6 cellular contexts compared by ENCODE assay signal in genomic region chr3:184320099-184320445, GRCh38. TPM values are rescaled to one million over a fixed set of nuclear protein-coding genes. Genes with fewer than 3 reads are reported as not detected.
DNase-seq lines count a peak whose midpoint lies in the region; ATAC-seq and TF ChIP-seq lines count a peak whose summit lies in the region.

No MANE protein-coding gene starts in this region.

- H3K4me2 ChIP-seq in HCT116 (ENCODE audit: low read length): peak overlapping the region; percentile 82
- peak overlapping the region; percentile 67 for H3K4me2 ChIP-seq in fibroblast of lung (ENCODE audit: extremely low read depth, insufficient read depth, low read length)

- no peak for TF ChIP-seq RAD21 in HCT116 (IDR thresholded peaks at IDR 0.05; ENCODE audit: low read depth)

- TF ChIP-seq CTCF in HCT116 (IDR thresholded peaks at IDR 0.05 in 2 of 3, conservative IDR thresholded peaks at IDR 0.05 in 1 of 3; ENCODE audit: borderline replicate concordance in 1 of 3, insufficient read depth in 1 of 3, low read depth in 2 of 3, low read length in 2 of 3) (no peak), fibroblast of lung (conservative IDR thresholded peaks at IDR 0.05 in 1 of 2, IDR thresholded peaks at IDR 0.05 in 1 of 2; ENCODE audit: low read depth in 1 of 2, low read length in 2 of 2) (no peak)

- no peak for TF ChIP-seq POLR2A in HCT116 (IDR thresholded peaks at IDR 0.05; ENCODE audit: borderline replicate concordance, extremely low read depth, insufficient read depth, insufficient read length)

- RAD21 ChIA-PET in HCT116 (lab: Charles Lee; ENCODE audit: low non-redundant PET in 1 of 2, low total read pairs in 2 of 2, uncharacterized antibody in 2 of 2, unreplicated experiment in 2 of 2): no interaction called here

- H3K4me1 ChIP-seq in HCT116 (ENCODE audit: control insufficient read depth in 1 of 2, insufficient read depth in 2 of 2, low read length in 2 of 2) (peaks cover 44 to 55% of the 10 kb centered on the region in 2 experiments), fibroblast of lung (ENCODE audit: control insufficient read depth, extremely low read depth, insufficient read depth, low read length) (peaks cover 23% of the 10 kb centered on the region)

- BruUV-seq in HCT116 (replicated peaks; lab: Mats Ljungman, UMichigan): no TSS peak

- POLR2A ChIA-PET in HCT116 (lab: Charles Lee): interaction anchor here (1.3 to 1.7 kb wide), 2 partner anchors 8 to 26 kb away, joined by 3 to 4 read pairs; no protein-coding TSS in a partner anchor

- peak; percentile 89 for ATAC-seq in HCT116
- ATAC-seq in HG03460 (IDR thresholded peaks at IDR 0.05; ENCODE audit: unreplicated experiment): no peak
- no peak for ATAC-seq in HG03025 (IDR thresholded peaks at IDR 0.05; ENCODE audit: low FRiP score, unreplicated experiment)

- H3K9ac ChIP-seq in HCT116 (ENCODE audit: low read length): peak overlapping the region; percentile 59
- H3K9ac ChIP-seq in fibroblast of lung (ENCODE audit: insufficient read depth, low read length): peak overlapping the region; percentile 10

- intact Hi-C loops in HCT116 (cut with micrococcal nuclease): no loop called here

- DNase-seq in HCT116 (ENCODE audit: low read depth, low spot score) (peak; percentile 83), SW480 (ENCODE audit: low spot score) (peak; percentile 63), fibroblast of lung (ENCODE audit: low read depth in 2 of 2) (peak; percentile 96 to 97)

- H3K27me3 ChIP-seq in HCT116 (ENCODE audit: insufficient read depth, low read length) (no peaks in the 10 kb centered on the region), fibroblast of lung (ENCODE audit: control insufficient read depth, insufficient read depth, low read length) (no peaks in the 10 kb centered on the region)

- CTCF ChIA-PET in HCT116 (lab: Charles Lee): interaction anchor here (1.0 to 1.4 kb wide), 2 partner anchors 31 to 70 kb away, joined by 4 read pairs; partner anchors contain the start of gene EEF1AKMT4

- H3K36me3 ChIP-seq in HCT116 (ENCODE audit: control insufficient read depth in 1 of 2, insufficient read depth in 2 of 2, low read length in 2 of 2) (peaks cover 45 to 74% of the 10 kb centered on the region in 2 experiments), fibroblast of lung (ENCODE audit: control insufficient read depth, insufficient read depth, low read length) (peaks cover 53% of the 10 kb centered on the region)

- H4K20me1 ChIP-seq in HCT116 (ENCODE audit: insufficient read depth): peaks cover 33% of the 10 kb centered on the region; the same call in 1 of the 2 replicates
- peaks cover 4% of the 10 kb centered on the region for H4K20me1 ChIP-seq in fibroblast of lung (ENCODE audit: control insufficient read depth, extremely low read depth, insufficient read depth, low read length)

- no peaks in the 10 kb centered on the region for H3K9me3 ChIP-seq in HCT116 (ENCODE audit: control insufficient read depth in 1 of 2, insufficient read depth in 1 of 2, low read depth in 1 of 2, low read length in 2 of 2)
- no peaks in the 10 kb centered on the region for H3K9me3 ChIP-seq in fibroblast of lung (ENCODE audit: control insufficient read depth, insufficient read depth, low read depth, low read length)

- H3K4me3 ChIP-seq in HCT116 (replicated peaks in 1 of 2; ENCODE audit: low read depth in 1 of 2, low read length in 2 of 2) (peak overlapping the region; percentile 20 to 52; a peak in 3 of 4 replicates), fibroblast of lung (replicated peaks in 1 of 4; ENCODE audit: control extremely low read depth in 1 of 4, insufficient read depth in 1 of 4, low read depth in 3 of 4, low read length in 4 of 4) (peak overlapping the region; percentile 12 to 43 (median 33)), skin epidermis (peak overlapping the region; percentile 3 to 41 (median 30))

- H2AFZ ChIP-seq in HCT116 (ENCODE audit: low read depth, low read length, poor library complexity, severe bottlenecking) (no peak overlapping the region), fibroblast of lung (ENCODE audit: low read length) (no peak overlapping the region)

- H3K27ac ChIP-seq in HCT116 (ENCODE audit: low read depth, low read length) (peak overlapping the region; percentile 87), fibroblast of lung (ENCODE audit: insufficient read depth, low read length) (peak overlapping the region; percentile 73), skin epidermis (peak overlapping the region in 20 of 21 experiments; percentile 62 to 96 (median 88))

- H3K79me2 ChIP-seq in HCT116 (ENCODE audit: insufficient read depth, low read length): peaks cover 99% of the 10 kb centered on the region
- peaks cover 93% of the 10 kb centered on the region for H3K79me2 ChIP-seq in fibroblast of lung (ENCODE audit: control insufficient read depth, insufficient read depth, low read length)

- H3K9me2 ChIP-seq in HCT116 (ENCODE audit: insufficient read depth): no peaks in the 10 kb centered on the region

TF ChIP-seq in HCT116, 20 proteins besides CTCF, POLR2A, EP300 and RAD21:
- TF ChIP-seq YY1 (IDR thresholded peaks at IDR 0.05; ENCODE audit: extremely low read depth, insufficient replicate concordance, low read depth, low read length) (peak; percentile 3), SP1 (IDR thresholded peaks at IDR 0.05; ENCODE audit: low read depth) (no peak), POLR2AphosphoS5 (IDR thresholded peaks at IDR 0.05; ENCODE audit: low read depth, low read length) (peak; percentile 47; the same call in 1 of the 2 replicates), EZH2 (IDR thresholded peaks at IDR 0.05) (no peak), ZFX (IDR thresholded peaks at IDR 0.05) (no peak), FOSL1 (IDR thresholded peaks at IDR 0.05; ENCODE audit: low read depth) (no peak)

RNA-seq across cellular contexts. Expression of gene EIF4G1, which starts 5.7 kb away (rescaled TPM):
- total RNA-seq in HCT116 (2021; ENCODE audit: unreplicated experiment): 496 TPM
- 272 and 284 TPM in 2 replicates for polyA plus RNA-seq in HCT116 (2012)
- total RNA-seq in fibroblast of lung: 187 and 263 TPM in 2 replicates
- polyA plus RNA-seq in fibroblast of lung: 235 and 349 TPM in 2 replicates
- 257 and 348 TPM in 2 replicates for polyA plus RNA-seq in fibroblast of lung (2012)
- polyA minus RNA-seq in fibroblast of lung (ENCODE audit: low replicate concordance): 773 and 961 TPM in 2 replicates

RNA-seq across cellular contexts. Expression of gene FAM131A, which starts 17.3 kb away (rescaled TPM):
- total RNA-seq in HCT116 (2021; ENCODE audit: unreplicated experiment): 17.8 TPM
- 16.5 and 18.7 TPM in 2 replicates for polyA plus RNA-seq in HCT116 (2012)
- total RNA-seq in fibroblast of lung: 18.5 and 22.3 TPM in 2 replicates
- 9.3 and 13.4 TPM in 2 replicates for polyA plus RNA-seq in fibroblast of lung
- 8.2 and 15.1 TPM in 2 replicates for polyA plus RNA-seq in fibroblast of lung (2012)
- polyA minus RNA-seq in fibroblast of lung (ENCODE audit: low replicate concordance): 12.5 and 18.4 TPM in 2 replicates

RNA-seq across cellular contexts. Expression of gene PSMD2, which starts 21.0 kb away (rescaled TPM):
- total RNA-seq in HCT116 (2021; ENCODE audit: unreplicated experiment) (402 TPM), fibroblast of lung (345 and 429 TPM in 2 replicates)
- polyA plus RNA-seq in HCT116 (2012): 346 and 369 TPM in 2 replicates
- polyA plus RNA-seq in fibroblast of lung: 188 and 354 TPM in 2 replicates
- 219 and 389 TPM in 2 replicates for polyA plus RNA-seq in fibroblast of lung (2012)
- 541 and 963 TPM in 2 replicates for polyA minus RNA-seq in fibroblast of lung (ENCODE audit: low replicate concordance)

RNA-seq across cellular contexts. Expression of gene CLCN2, which starts 41.3 kb away (rescaled TPM):
- 21.6 TPM for total RNA-seq in HCT116 (2021; ENCODE audit: unreplicated experiment)
- 11.5 and 13.5 TPM in 2 replicates for polyA plus RNA-seq in HCT116 (2012)
- 1.8 and 3.1 TPM in 2 replicates for total RNA-seq in fibroblast of lung
- 0.93 and 1.7 TPM in 2 replicates for polyA plus RNA-seq in fibroblast of lung
- 0.92 and 1.9 TPM in 2 replicates for polyA plus RNA-seq in fibroblast of lung (2012)
- polyA minus RNA-seq in fibroblast of lung (ENCODE audit: low replicate concordance): 1.3 and 5.4 TPM in 2 replicates

RNA-seq across cellular contexts. Expression of gene POLR2H, which starts 41.4 kb away (rescaled TPM):
- 156 TPM for total RNA-seq in HCT116 (2021; ENCODE audit: unreplicated experiment)
- polyA plus RNA-seq in HCT116 (2012): 215 and 240 TPM in 2 replicates
- 59.6 and 62.4 TPM in 2 replicates for total RNA-seq in fibroblast of lung
- polyA plus RNA-seq in fibroblast of lung: 100 and 124 TPM in 2 replicates
- 50.4 and 60.6 TPM in 2 replicates for polyA plus RNA-seq in fibroblast of lung (2012)
- polyA minus RNA-seq in fibroblast of lung (ENCODE audit: low replicate concordance): 41.5 and 47.6 TPM in 2 replicates
